Comparison of ENCODE assay signal across 10 cellular contexts in the genomic region with DNA sequence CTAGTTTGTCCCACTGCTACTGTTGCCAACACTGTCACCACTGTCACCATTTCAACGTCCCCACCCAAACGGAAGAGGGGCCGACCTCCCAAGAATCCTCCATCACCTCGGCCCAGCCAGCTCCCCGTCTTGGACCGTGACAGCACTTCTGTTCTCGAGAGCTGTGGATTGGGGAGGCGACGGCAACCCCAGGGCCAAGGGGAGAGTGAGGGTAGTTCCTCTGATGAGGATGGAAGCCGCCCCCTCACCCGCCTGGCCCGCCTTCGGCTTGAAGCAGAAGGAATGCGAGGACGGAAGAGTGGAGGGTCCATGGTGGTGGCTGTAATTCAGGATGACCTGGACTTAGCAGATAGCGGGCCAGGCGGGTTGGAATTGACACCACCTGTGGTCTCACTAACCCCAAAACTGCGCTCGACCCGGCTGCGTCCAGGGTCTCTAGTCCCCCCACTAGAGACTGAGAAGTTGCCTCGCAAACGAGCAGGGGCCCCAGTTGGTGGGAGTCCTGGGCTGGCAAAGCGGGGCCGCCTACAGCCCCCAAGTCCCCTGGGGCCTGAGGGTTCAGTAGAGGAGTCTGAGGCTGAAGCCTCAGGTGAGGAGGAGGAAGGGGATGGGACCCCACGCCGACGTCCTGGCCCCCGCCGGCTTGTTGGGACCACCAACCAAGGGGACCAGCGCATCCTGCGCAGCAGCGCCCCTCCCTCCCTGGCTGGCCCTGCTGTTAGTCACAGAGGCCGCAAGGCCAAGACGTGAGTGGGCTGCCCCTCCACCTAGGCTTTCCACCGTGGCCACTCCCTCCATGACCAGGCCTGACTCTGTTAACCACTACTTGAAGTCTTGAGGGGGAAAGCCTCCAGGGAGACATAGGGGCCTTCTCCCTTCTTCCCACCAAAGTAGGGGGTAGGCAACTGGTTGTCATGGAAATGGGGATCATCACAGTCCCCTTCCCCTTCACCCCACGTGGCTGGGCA. TPM values are rescaled to one million over a fixed set of nuclear protein-coding genes. Genes with fewer than 3 reads are reported as not detected.
DNase-seq lines count a peak whose midpoint lies in the region; ATAC-seq and TF ChIP-seq lines count a peak whose summit lies in the region.
"Had no signal": no experiment of that assay in that cellular context is flagged by ENCODE, and none has a peak within 500 bp of the region (broad histone marks: within the 10 kb centered on the region; RNA-seq: fewer than 3 reads in every experiment).

No MANE protein-coding gene starts in this region.

- no peak for TF ChIP-seq CTCF in RWPE1 (conservative IDR thresholded peaks at IDR 0.05; ENCODE audit: low read depth)
- no peak for TF ChIP-seq CTCF in hepatocyte (IDR thresholded peaks at IDR 0.05; ENCODE audit: poor library complexity)
- TF ChIP-seq CTCF in thoracic aorta (IDR thresholded peaks at IDR 0.05): no peak

- H3K27me3 ChIP-seq in hepatocyte (no peaks in the 10 kb centered on the region), thoracic aorta (replicated peaks; ENCODE audit: insufficient read depth) (no peaks in the 10 kb centered on the region)
- H3K27me3 ChIP-seq: dorsolateral prefrontal cortex, gastroesophageal sphincter had no signal

- no peak overlapping the region for H3K4me2 ChIP-seq in hepatocyte

- H3K27ac ChIP-seq in RWPE1 (peak overlapping the region; percentile 88), hepatocyte (peak overlapping the region; percentile 96), thoracic aorta (peak overlapping the region; percentile 52 to 78)

- H3K4me3 ChIP-seq in hepatocyte (no peak overlapping the region), thoracic aorta (no peak overlapping the region)
- H3K4me3 ChIP-seq: dorsolateral prefrontal cortex, gastroesophageal sphincter had no signal

- WGBS in hepatocyte (ENCODE audit: low lambda C conversion rate, missing lambda C conversion rate): 94% methylated on average over 37 of the region's 37 CpGs

- H3K36me3 ChIP-seq in hepatocyte (replicated peaks; ENCODE audit: insufficient read depth, low read depth): no peaks in the 10 kb centered on the region
- H3K36me3 ChIP-seq in thoracic aorta: peaks cover 50% of the 10 kb centered on the region

- peaks cover 7% of the 10 kb centered on the region for H3K79me2 ChIP-seq in hepatocyte

- no peaks in the 10 kb centered on the region for H3K9me3 ChIP-seq in hepatocyte (ENCODE audit: low read depth)
- H3K9me3 ChIP-seq in thoracic aorta: no peaks in the 10 kb centered on the region
- H3K9me3 ChIP-seq: gastroesophageal sphincter had no signal

- DNase-seq in RWPE1 (ENCODE audit: low spot score) (no peak), hepatocyte (ENCODE audit: low spot score) (no peak), thoracic aorta (ENCODE audit: low spot score) (no peak), DMS153 treated with DMSO at 0.1 percent for 48 hours (lab: John Stamatoyannopoulos, UW; ENCODE audit: unreplicated experiment) (no peak)
- DNase-seq: dorsolateral prefrontal cortex, NCI-H446 treated with DMSO at 0.1 percent for 48 hours, Right ventricle myocardium superior had no signal

- CTCF ChIA-PET in RWPE1 (lab: Yijun Ruan, JAX): interaction anchor here (0.6 to 0.7 kb wide), 2 partner anchors 9 to 31 kb away, joined by 4 read pairs; no protein-coding TSS in a partner anchor

- POLR2A ChIA-PET in RWPE1 (lab: Yijun Ruan, JAX; ENCODE audit: low non-redundant PET): interaction anchor here (0.5 to 0.6 kb wide), 2 partner anchors 10 to 698 kb away, joined by 4 to 5 read pairs; no protein-coding TSS in a partner anchor

- H2AFZ ChIP-seq in hepatocyte: no peak overlapping the region

- peaks cover 14% of the 10 kb centered on the region for H3K4me1 ChIP-seq in hepatocyte (ENCODE audit: insufficient read depth)
- H3K4me1 ChIP-seq in thoracic aorta (ENCODE audit: control insufficient read depth in 1 of 2, low read depth in 2 of 2): peaks cover 13 to 23% of the 10 kb centered on the region in 2 donors

- no peaks in the 10 kb centered on the region for H3K9me2 ChIP-seq in hepatocyte (replicated peaks; ENCODE audit: insufficient read depth)

- no peaks in the 10 kb centered on the region for H4K20me1 ChIP-seq in hepatocyte (ENCODE audit: insufficient read depth, poor library complexity, severe bottlenecking)

- no peak for ATAC-seq in thoracic aorta (ENCODE audit: insufficient number of reproducible peaks, low FRiP score, low read depth)
- ATAC-seq in HG02571 (IDR thresholded peaks at IDR 0.05; ENCODE audit: unreplicated experiment): no peak
- no peak for ATAC-seq in GM18498 (IDR thresholded peaks at IDR 0.05; ENCODE audit: unreplicated experiment)

RNA-seq across cellular contexts. Expression of a gene that starts 9.0 kb away (rescaled TPM):
- total RNA-seq in hepatocyte: 27.5 and 28.0 TPM in 2 replicates
- 39.5 and 45.6 TPM in 2 replicates for polyA plus RNA-seq in hepatocyte
- 10 to 100 TPM; 25.6 to 26.4 TPM for total RNA-seq in thoracic aorta

RNA-seq across cellular contexts. Expression of a gene that starts 22.6 kb away (rescaled TPM):
- total RNA-seq in hepatocyte: 1.3 and 5.0 TPM in 2 replicates
- polyA plus RNA-seq in hepatocyte: 4.2 and 6.1 TPM in 2 replicates
- 1 to 10 TPM in 1 of 2 donors, under 1 TPM in 1; 0.27 to 1.2 TPM for total RNA-seq in thoracic aorta

RNA-seq across cellular contexts. Expression of a gene that starts 22.9 kb away (rescaled TPM):
- total RNA-seq in hepatocyte (63.5 and 75.3 TPM in 2 replicates), thoracic aorta (100 to 1,000 TPM; 109 to 112 TPM)
- 70.4 and 75.6 TPM in 2 replicates for polyA plus RNA-seq in hepatocyte

RNA-seq across cellular contexts. Expression of a gene that starts 40.3 kb away (rescaled TPM):
- total RNA-seq in hepatocyte: 9.6 and 15.3 TPM in 2 replicates
- 29.3 and 33.6 TPM in 2 replicates for polyA plus RNA-seq in hepatocyte
- total RNA-seq in thoracic aorta: 10 to 100 TPM; 39.9 to 86.1 TPM

RNA-seq across cellular contexts. Expression of a gene that starts 47.7 kb away (rescaled TPM):
- total RNA-seq in hepatocyte (12.2 and 15.6 TPM in 2 replicates), thoracic aorta (10 to 100 TPM; 10.7 to 18.8 TPM)
- polyA plus RNA-seq in hepatocyte: 7.7 and 8.7 TPM in 2 replicates
